Comparison of ENCODE assay signal across 1 cellular context in genomic region chr6:24690561-24690960, GRCh38.
TF ChIP-seq lines count a peak whose summit lies in the region.

No MANE protein-coding gene starts in this region.

TF ChIP-seq in HepG2, 621 proteins besides CTCF, POLR2A, EP300 and RAD21:
- TF ChIP-seq ZBTB2 (CRISPR knock-in tag; IDR thresholded peaks at IDR 0.05; ENCODE audit: low read depth): no peak
- peak; percentile 41; the same call in 1 of the 2 replicates for TF ChIP-seq ZNF7 (CRISPR knock-in tag; IDR thresholded peaks at IDR 0.05)
TF ChIP-seq in HepG2: peak in this region for 1.
